12 cellular contexts compared by ENCODE assay signal in genomic region chr14:34710006-34710405, GRCh38. TPM values are rescaled to one million over a fixed set of nuclear protein-coding genes. Genes with fewer than 3 reads are reported as not detected.
DNase-seq lines count a peak whose midpoint lies in the region; ATAC-seq, FAIRE-seq and TF ChIP-seq lines count a peak whose summit lies in the region.
"Had no signal": no experiment of that assay in that cellular context is flagged by ENCODE, and none has a peak within 500 bp of the region (broad histone marks: within the 10 kb centered on the region; RNA-seq: fewer than 3 reads in every experiment).

No MANE protein-coding gene starts in this region.

- TF ChIP-seq POLR2A in H54 (IDR thresholded peaks at IDR 0.05; ENCODE audit: low read depth, low read length) = no peak

- H3K27me3 ChIP-seq in RWPE2 (ENCODE audit: insufficient read depth, poor library complexity, severe bottlenecking) (no peaks in the 10 kb centered on the region), smooth muscle cell (ENCODE audit: low read depth) (no peaks in the 10 kb centered on the region)

- no peaks in the 10 kb centered on the region for H4K20me1 ChIP-seq in smooth muscle cell (ENCODE audit: low read depth)

- H3F3A ChIP-seq in smooth muscle cell (ENCODE audit: low read depth) = peaks cover 43% of the 10 kb centered on the region

- H3K9me3 ChIP-seq in RWPE2 (ENCODE audit: severe bottlenecking) (no peaks in the 10 kb centered on the region), smooth muscle cell (replicated peaks; ENCODE audit: low read depth) (no peaks in the 10 kb centered on the region)

- peaks cover 39% of the 10 kb centered on the region for H3K36me3 ChIP-seq in RWPE2 (ENCODE audit: low read depth)
- no peaks in the 10 kb centered on the region for H3K36me3 ChIP-seq in smooth muscle cell (ENCODE audit: low read depth)

- DNase-seq in H54 (ENCODE audit: insufficient read length, low spot score) (no peak), RWPE2 (ENCODE audit: low spot score) (no peak), globus pallidus (ENCODE audit: low spot score) (peak; percentile 54), smooth muscle cell (lab: John Stamatoyannopoulos, UW; ENCODE audit: unreplicated experiment) (no peak), retina (no peak), activated gamma-delta T cell (lab: John Stamatoyannopoulos, UW) (no peak)
- DNase-seq in activated CD8-positive, alpha-beta memory T cell treated with anti-CD3 and anti-CD28 coated beads, Interleukin-2, amount 50 U/mL, for 4 hours = no peak
- DNase-seq: activated CD4-positive, alpha-beta T cell treated with anti-CD3 and anti-CD28 coated beads, Interleukin-2, amount 10 ng/mL, durations not matched to agents 7 days and 5 days; activated T-cell treated with anti-CD3 and anti-CD28 coated beads, Interleukin-2, amount 50 U/mL, for 4 hours; CD4-positive, alpha-beta T cell; NCI-H1105; stimulated activated CD4-positive, alpha-beta T cell treated with anti-CD3 and anti-CD28 coated beads, Interleukin-4, amount 100 ng/mL, for 24 hours had no signal

- 64% methylated on average over 1 of the region's 1 CpG for WGBS in smooth muscle cell (ENCODE audit: low lambda C conversion rate)

- no peak overlapping the region for H2AFZ ChIP-seq in smooth muscle cell (ENCODE audit: low read depth)

- TF ChIP-seq CTCF in RWPE2 (IDR thresholded peaks at IDR 0.05; ENCODE audit: poor library complexity, severe bottlenecking) = no peak
- TF ChIP-seq CTCF in smooth muscle cell (IDR thresholded peaks at IDR 0.05; ENCODE audit: borderline replicate concordance, insufficient read depth, poor library complexity, severe bottlenecking) = no peak

- peak overlapping the region; percentile 79 for H3K4me2 ChIP-seq in smooth muscle cell

- no peak for ATAC-seq in RWPE2 (ENCODE audit: low read depth)
- ATAC-seq: activated T-cell treated with anti-CD3 and anti-CD28 coated beads, Interleukin-2, amount 50 U/mL, for 4 hours had no signal

- peak; percentile 52 for FAIRE-seq in H54 (lab: Jason Lieb, UNC)

- H3K4me1 ChIP-seq in RWPE2 (ENCODE audit: insufficient read depth, poor library complexity, severe bottlenecking) = peaks cover 45% of the 10 kb centered on the region
- peaks cover 34% of the 10 kb centered on the region for H3K4me1 ChIP-seq in smooth muscle cell (ENCODE audit: low read depth)

- H3K27ac ChIP-seq in RWPE2 (ENCODE audit: poor library complexity, severe bottlenecking) (peak overlapping the region; percentile 81), smooth muscle cell (ENCODE audit: low read depth) (peak overlapping the region; percentile 91)

- H3K9ac ChIP-seq in smooth muscle cell (ENCODE audit: low read depth) = peak overlapping the region; percentile 42

- H3K4me3 ChIP-seq in RWPE2 (ENCODE audit: severe bottlenecking) (no peak overlapping the region), smooth muscle cell (no peak overlapping the region)

- peaks cover 16% of the 10 kb centered on the region for H3K79me2 ChIP-seq in smooth muscle cell (ENCODE audit: low read depth)

RNA-seq across cellular contexts. Expression of gene CFL2, which starts 4.4 kb away (rescaled TPM):
- total RNA-seq in smooth muscle cell = 64.5 and 71.9 TPM in 2 replicates
- 60.8 and 71.7 TPM in 2 replicates for polyA plus RNA-seq in smooth muscle cell
